Comparison of ENCODE assay signal across 21 cellular contexts in the genomic region with DNA sequence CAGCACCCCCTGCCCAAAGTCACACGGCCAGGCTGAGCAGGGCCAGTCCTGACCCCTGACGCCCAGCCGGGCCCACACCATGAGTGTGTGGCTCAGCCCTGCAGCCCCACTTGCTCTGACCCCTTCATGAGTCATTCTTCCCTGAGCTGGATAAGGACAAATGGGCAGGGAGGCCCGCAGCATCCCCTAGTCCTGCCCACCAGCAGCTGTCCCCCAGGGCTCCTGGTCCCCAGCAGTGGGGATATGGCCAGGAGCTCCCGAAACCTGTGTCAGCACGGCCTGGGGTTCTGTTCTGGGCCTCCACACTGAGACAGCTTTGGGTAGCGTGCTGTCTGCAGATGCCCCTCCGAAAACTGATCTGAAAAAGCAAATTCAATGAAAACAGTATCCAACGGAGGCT.
"Had no signal": no experiment of that assay in that cellular context is flagged by ENCODE, and none has a peak within 500 bp of the region (broad histone marks: within the 10 kb centered on the region; RNA-seq: fewer than 3 reads in every experiment).

No MANE protein-coding gene starts in this region.

- H3K36me3 ChIP-seq: breast epithelium, right lobe of liver, uterus had no signal

- ATAC-seq: activated CD8-positive, alpha-beta T cell treated with anti-CD3 and anti-CD28 coated beads for 36 hours; activated T-cell treated with anti-CD3 and anti-CD28 coated beads, Interleukin-2, amount 50 U/mL, for 4 hours; activated T-helper 17 cell treated with anti-CD3 and anti-CD28 coated beads, Interleukin-2, amount 50 U/mL, for 72 hours; naive thymus-derived CD8-positive, alpha-beta T cell; stimulated activated effector memory CD8-positive, alpha-beta T cell treated with anti-CD3 and anti-CD28 coated beads, Interleukin-12 subunit alpha, Interleukin-12 subunit beta, amount 100 ng/mL, for 72 hours; T-cell had no signal

- H3K27me3 ChIP-seq: breast epithelium, right lobe of liver, uterus had no signal

- H3K9me3 ChIP-seq: right lobe of liver, uterus had no signal

- H3K4me3 ChIP-seq: breast epithelium, right lobe of liver, uterus had no signal

- H3K27ac ChIP-seq: breast epithelium, epithelial cell of prostate, right lobe of liver, uterus had no signal

- H3K4me1 ChIP-seq: breast epithelium, right lobe of liver, uterus had no signal

- DNase-seq: activated B cell treated with CpG ODN at 0.5 μM for 24 hours; activated CD4-positive, alpha-beta T cell treated with anti-CD3 and anti-CD28 coated beads, Interleukin-2, amount 50 U/mL, for 1 hour; activated CD8-positive, alpha-beta T cell treated with anti-CD3 and anti-CD28 coated beads for 36 hours; activated gamma-delta T cell treated with Interleukin-2 at 50 U/mL for 16 hours; activated naive CD4-positive, alpha-beta T cell treated with anti-CD3 and anti-CD28 coated beads, Interleukin-2, amount 50 U/mL, for 16 hours; activated T-cell treated with anti-CD3 and anti-CD28 coated beads, Interleukin-2, amount 50 U/mL, for 4 hours; amniotic stem cell; dermis blood vessel endothelial cell; effector CD4-positive, alpha-beta T cell; left ventricle myocardium superior; naive thymus-derived CD8-positive, alpha-beta T cell; posterior cingulate gyrus; right lobe of liver; small intestine; stimulated activated CD4-positive, alpha-beta T cell treated with anti-CD3 and anti-CD28 coated beads, Interleukin-4, amount 100 ng/mL, for 24 hours; T-cell; uterus had no signal
